1 cellular context compared by ENCODE assay signal in the genomic region with DNA sequence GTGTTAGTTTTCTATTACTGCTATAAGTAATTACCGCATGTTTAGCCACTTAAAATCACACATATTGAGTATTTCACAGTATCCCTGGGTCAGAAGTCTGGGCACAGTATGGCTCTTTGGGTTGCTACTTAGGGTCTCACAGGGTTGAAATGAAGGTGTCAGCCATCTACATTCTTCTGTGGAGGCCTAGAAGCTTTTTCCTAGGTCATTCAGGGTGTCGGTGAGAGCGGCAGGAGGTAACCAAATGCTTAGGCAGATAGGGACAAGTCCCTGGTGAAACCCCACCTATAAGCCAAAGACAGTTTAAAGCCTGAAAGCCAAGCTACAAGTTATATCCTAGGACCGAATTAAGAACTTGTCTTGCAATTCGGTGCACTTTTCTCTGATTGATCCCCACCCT.
TF ChIP-seq lines count a peak whose summit lies in the region.

No MANE protein-coding gene starts in this region.

TF ChIP-seq in H1, 55 proteins besides CTCF, POLR2A, EP300 and RAD21:
- no peak for TF ChIP-seq SUZ12 (IDR thresholded peaks at IDR 0.05; ENCODE audit: low read length)
- no peak for TF ChIP-seq GABPA (IDR thresholded peaks at IDR 0.05; ENCODE audit: borderline replicate concordance, insufficient read depth, low read length)
- no peak for TF ChIP-seq SAP30 (IDR thresholded peaks at IDR 0.05; ENCODE audit: insufficient read depth, insufficient replicate concordance, low read length)
- TF ChIP-seq RBBP5 (IDR thresholded peaks at IDR 0.05; ENCODE audit: borderline replicate concordance, low read depth, low read length): no peak
- TF ChIP-seq RNF2 (IDR thresholded peaks at IDR 0.05; ENCODE audit: borderline replicate concordance, low read depth, low read length, missing control alignments, poor library complexity, severe bottlenecking): no peak
- TF ChIP-seq ZNF274 (IDR thresholded peaks at IDR 0.05; ENCODE audit: borderline replicate concordance, extremely low read depth, low read length): no peak
- TF ChIP-seq KDM5A (IDR thresholded peaks at IDR 0.05; ENCODE audit: low read length): no peak
- no peak for TF ChIP-seq NANOG (IDR thresholded peaks at IDR 0.05; ENCODE audit: insufficient read depth, low read depth, low read length, poor library complexity, severe bottlenecking)
- no peak for TF ChIP-seq EGR1 (IDR thresholded peaks at IDR 0.05; ENCODE audit: borderline replicate concordance, low read depth, low read length)
- no peak for TF ChIP-seq JUND (IDR thresholded peaks at IDR 0.05; ENCODE audit: low read length)
- no peak for TF ChIP-seq HDAC6 (IDR thresholded peaks at IDR 0.05; ENCODE audit: low read depth, low read length)
- no peak for TF ChIP-seq EZH2 (IDR thresholded peaks at IDR 0.05; ENCODE audit: low read depth, low read length, severe bottlenecking)
- TF ChIP-seq FOSL1 (IDR thresholded peaks at IDR 0.05; ENCODE audit: insufficient read depth, low read depth, low read length): no peak
- no peak for TF ChIP-seq TCF12 (IDR thresholded peaks at IDR 0.05; ENCODE audit: low read depth, low read length)
- no peak for TF ChIP-seq BCL11A (IDR thresholded peaks at IDR 0.05; ENCODE audit: low read depth in 2 of 2, low read length in 2 of 2)
- TF ChIP-seq YY1 (IDR thresholded peaks at IDR 0.05; ENCODE audit: low read depth, low read length): no peak
